26 cellular contexts compared by ENCODE assay signal in genomic region chr22:24518228-24518627, GRCh38. TPM values are rescaled to one million over a fixed set of nuclear protein-coding genes. Genes with fewer than 3 reads are reported as not detected.
DNase-seq lines count a peak whose midpoint lies in the region; ATAC-seq, FAIRE-seq and TF ChIP-seq lines count a peak whose summit lies in the region.
"Had no signal": no experiment of that assay in that cellular context is flagged by ENCODE, and none has a peak within 500 bp of the region (broad histone marks: within the 10 kb centered on the region; RNA-seq: fewer than 3 reads in every experiment).

No MANE protein-coding gene starts in this region.

- no peaks in the 10 kb centered on the region for H3K36me3 ChIP-seq in BLaER1
- H3K36me3 ChIP-seq in HEK293 (ENCODE audit: control insufficient read depth in 2 of 2, insufficient read depth in 1 of 2, low read length in 2 of 2) = no peaks in the 10 kb centered on the region
- no peaks in the 10 kb centered on the region for H3K36me3 ChIP-seq in GM12878 (ENCODE audit: control insufficient read depth in 2 of 2, insufficient read depth in 2 of 2, low read length in 1 of 2)
- H3K36me3 ChIP-seq: BE2C had no signal

- TF ChIP-seq EP300 in GM12878 (IDR thresholded peaks at IDR 0.05; ENCODE audit: borderline replicate concordance in 1 of 2, control insufficient read depth in 1 of 2, low read depth in 2 of 2, low read length in 2 of 2) = no peak

- no peak overlapping the region for H3K27ac ChIP-seq in BLaER1
- no peak overlapping the region for H3K27ac ChIP-seq in HEK293 (ENCODE audit: extremely low read depth, low read depth, low read length)
- H3K27ac ChIP-seq in GM12878 (ENCODE audit: control insufficient read depth, insufficient read depth) = no peak overlapping the region
- no peak overlapping the region for H3K27ac ChIP-seq in caudate nucleus (ENCODE audit: low read depth, low read length)

- no peaks in the 10 kb centered on the region for H3K9me3 ChIP-seq in BLaER1
- no peaks in the 10 kb centered on the region for H3K9me3 ChIP-seq in HEK293 (ENCODE audit: control insufficient read depth, insufficient read depth, low read depth, low read length)
- H3K9me3 ChIP-seq in GM12878 (replicated peaks; ENCODE audit: control insufficient read depth, insufficient read depth, low read length) = no peaks in the 10 kb centered on the region
- H3K9me3 ChIP-seq: BE2C had no signal

- H3K4me2 ChIP-seq in BLaER1 = peak overlapping the region; percentile 79
- no peak overlapping the region for H3K4me2 ChIP-seq in GM12878 (ENCODE audit: control insufficient read depth, insufficient read depth)

- intact Hi-C loops in GM12878 (cut with micrococcal nuclease; ENCODE audit: unreplicated experiment) = no loop called here

- H2AFZ ChIP-seq in GM12878 (ENCODE audit: control insufficient read depth, low read depth, low read length) = no peak overlapping the region

- TF ChIP-seq CTCF in HEK293 (tag by site-specific recombination; IDR thresholded peaks at IDR 0.05) (no peak), GM12878 (IDR thresholded peaks at IDR 0.05 in 2 of 3, conservative IDR thresholded peaks at IDR 0.05 in 1 of 3; ENCODE audit: control insufficient read depth in 2 of 3, extremely low read depth in 1 of 3, insufficient read depth in 1 of 3, low read depth in 3 of 3, low read length in 3 of 3) (no peak)

- H3K27me3 ChIP-seq in BLaER1 (no peaks in the 10 kb centered on the region), GM12878 (replicated peaks in 1 of 2; ENCODE audit: control insufficient read depth in 2 of 2, insufficient read depth in 2 of 2, low read length in 1 of 2) (no peaks in the 10 kb centered on the region)
- H3K27me3 ChIP-seq: BE2C had no signal

- ATAC-seq in GM12878 = no peak
- ATAC-seq in GM19455 (IDR thresholded peaks at IDR 0.05; ENCODE audit: unreplicated experiment) = no peak
- no peak for ATAC-seq in GM21737 (IDR thresholded peaks at IDR 0.05; ENCODE audit: unreplicated experiment)

- no peak for FAIRE-seq in GM12878 (lab: Jason Lieb, UNC)
- FAIRE-seq: A204.1, GM19239 had no signal

- no peak for TF ChIP-seq POLR2A in GM12878 (IDR thresholded peaks at IDR 0.05; ENCODE audit: low read depth, low read length)

- no peaks in the 10 kb centered on the region for H3K79me2 ChIP-seq in GM12878 (ENCODE audit: control insufficient read depth, insufficient read depth, low read length)

- TSS peak; percentile 34 for BruUV-seq in GM12878 (replicated peaks; lab: Mats Ljungman, UMichigan)

- CTCF ChIA-PET in HEK293 (lab: Yijun Ruan, JAX) (interaction anchor here (0.6 to 1.4 kb wide), 2 partner anchors 13 to 97 kb away, joined by 3 to 4 read pairs; no protein-coding TSS in a partner anchor), GM12878 (lab: Yijun Ruan, JAX) (interaction anchor here (1.3 to 5.8 kb wide), 9 partner anchors 11 to 192 kb away, joined by 3 to 39 read pairs (median 5); no protein-coding TSS in a partner anchor)

- POLR2A ChIA-PET in HEK293 (lab: Yijun Ruan, JAX) = no interaction called here
- POLR2A ChIA-PET in GM12878 (lab: Charles Lee) = interaction anchor here (0.6 to 2.1 kb wide), 4 partner anchors 11 to 128 kb away, joined by 3 to 8 read pairs (median 4); no protein-coding TSS in a partner anchor

- no peak for TF ChIP-seq RAD21 in GM12878 (IDR thresholded peaks at IDR 0.05; ENCODE audit: insufficient read depth, low read depth, low read length)

- RAD21 ChIA-PET in GM12878 (lab: Charles Lee; ENCODE audit: unreplicated experiment) = interaction anchor here (0.6 to 1.9 kb wide), 5 partner anchors 10 to 1730 kb away, joined by 3 to 8 read pairs (median 5); no protein-coding TSS in a partner anchor

- DNase-seq in GM12878 (ENCODE audit: low read depth, low spot score) = no peak
- no peak for DNase-seq in caudate nucleus (lab: John Stamatoyannopoulos, UW)
- no peak for DNase-seq in AG20443 (ENCODE audit: low spot score)
- DNase-seq: 8988T; ACHN; AML-193; BE2C; C1 segment of cervical spinal cord; CD4-positive, alpha-beta memory T cell; CD4-positive, CD25-positive, alpha-beta regulatory T cell; CD8-positive, alpha-beta memory T cell; DMS 273 treated with DMSO at 0.1 percent for 48 hours; DMS153; DMS53; DMS79; DND-41; EL; GDM1 had no signal

- H3K9ac ChIP-seq in BLaER1 = no peak overlapping the region
- H3K9ac ChIP-seq in GM12878 (ENCODE audit: control insufficient read depth, insufficient read depth, low read length) = no peak overlapping the region

- SMC1A ChIA-PET in GM12878 (lab: Charles Lee; ENCODE audit: uncharacterized antibody, unreplicated experiment) = interaction anchor here (0.6 to 1.4 kb wide), 9 partner anchors 10 to 195 kb away, joined by 3 to 12 read pairs (median 4); partner anchors contain the start of gene ADORA2A

- 0 out of 2 replicates have a peak, but pooled peaks cover 9% of the 10 kb centered on the region for H4K20me1 ChIP-seq in BLaER1
- no peaks in the 10 kb centered on the region for H4K20me1 ChIP-seq in GM12878 (ENCODE audit: control insufficient read depth, insufficient read depth)

- 90% methylated on average over 3 of the region's 3 CpGs for WGBS in GM12878 (ENCODE audit: insufficient coverage, insufficient replicate concordance, low lambda C conversion rate, missing lambda C conversion rate)

- in situ Hi-C loops in GM12878 (cut with MboI) = loop anchor here (5.0 kb wide), 1 partner anchor 86 kb away; no protein-coding TSS in a partner anchor

- H3K4me3 ChIP-seq in BLaER1 = no peak overlapping the region
- H3K4me3 ChIP-seq in HEK293 (ENCODE audit: low read depth, low read length) = no peak overlapping the region
- H3K4me3 ChIP-seq in GM12878 = no peak overlapping the region

- H3K4me1 ChIP-seq in BLaER1 = peaks cover 92% of the 10 kb centered on the region
- peaks cover 7% of the 10 kb centered on the region for H3K4me1 ChIP-seq in HEK293 (ENCODE audit: control insufficient read depth, insufficient read depth, low read length)
- peaks cover 40% of the 10 kb centered on the region for H3K4me1 ChIP-seq in GM12878 (ENCODE audit: control insufficient read depth, insufficient read depth, low read length)

TF ChIP-seq in HEK293, 187 proteins besides CTCF, POLR2A, EP300 and RAD21 (continues in another document):
- TF ChIP-seq ZNF571 (tag by site-specific recombination; IDR thresholded peaks at IDR 0.05) (no peak), SCRT2 (tag by site-specific recombination; IDR thresholded peaks at IDR 0.05) (peak; percentile 92)

RNA-seq across cellular contexts. Expression of gene UPB1, which starts 23.1 kb away (rescaled TPM):
- 39.2 and 39.8 TPM in 2 replicates for total RNA-seq in GM12878 (2013; cell fraction: nucleolus; rRNA removed)
- total RNA-seq in GM12878 (2014; rRNA removed) (2.5 and 2.8 TPM in 2 replicates), GM12878 (2014; rRNA removed; fragmentation: Illumina TruSeq; extraction: Trizol) (3.4 and 3.5 TPM in 2 replicates), GM12878 (2021) (3.3 and 3.9 TPM in 2 replicates)
- polyA plus RNA-seq in GM12878 (2011; ENCODE audit: low read depth) = 1.8 TPM
- polyA plus RNA-seq in GM12878 (2011; rRNA removed) (20.5 and 20.6 TPM in 2 replicates), GM12878 (2014; fragmentation: Illumina TruSeq; extraction: Trizol) (2.6 and 2.8 TPM in 2 replicates), GM12878 (2014; fragmentation: Nextera tagmentation; extraction: Ambion mirVana) (1 to 10 TPM; 2.9 to 4.5 TPM), GM12878 (2014; rRNA removed) (3.4 and 3.5 TPM in 2 replicates), GM12878 (2016; fragmentation: Nextera tagmentation; extraction: Ambion mirVana) (1 to 10 TPM in 1 of 2 experiments, under 1 TPM in 1; 0.89 to 1.2 TPM)
- polyA plus RNA-seq in GM12878 (2011; cell fraction: cytosol; rRNA removed) = 12.1 and 14.3 TPM in 2 replicates
- 19.0 and 30.2 TPM in 2 replicates for polyA plus RNA-seq in GM12878 (2011; cell fraction: nucleus; rRNA removed)
- polyA plus RNA-seq in GM12878 (2012) = 1.8 and 3.0 TPM in 2 replicates
- 10.8 and 11.0 TPM in 2 replicates for polyA minus RNA-seq in GM12878 (2011; rRNA and poly(A)+ RNA removed)
- polyA minus RNA-seq in GM12878 (2011; cell fraction: cytosol; rRNA and poly(A)+ RNA removed) = 3.3 and 3.6 TPM in 2 replicates
- 6.9 and 8.1 TPM in 2 replicates for polyA minus RNA-seq in GM12878 (2011; cell fraction: nucleus; rRNA and poly(A)+ RNA removed)
- total RNA-seq: CD8-positive, alpha-beta memory T cell; Daoy had no signal
- polyA plus RNA-seq: AG04450; CD4-positive, alpha-beta memory T cell; CD4-positive, CD25-positive, alpha-beta regulatory T cell had no signal

RNA-seq across cellular contexts. Expression of gene GUCD1, which starts 36.7 kb away (rescaled TPM):
- total RNA-seq in GM12878 (2013; cell fraction: nucleolus; rRNA removed) = 33.2 and 34.3 TPM in 2 replicates
- total RNA-seq in GM12878 (2014; rRNA removed) (170 and 177 TPM in 2 replicates), GM12878 (2014; rRNA removed; fragmentation: Illumina TruSeq; extraction: Trizol) (81.7 and 82.2 TPM in 2 replicates), GM12878 (2021) (126 and 127 TPM in 2 replicates)
- 65.3 TPM for polyA plus RNA-seq in GM12878 (2011; ENCODE audit: low read depth)
- polyA plus RNA-seq in GM12878 (2011; rRNA removed) (57.4 and 87.1 TPM in 2 replicates), GM12878 (2014; fragmentation: Illumina TruSeq; extraction: Trizol) (65.0 and 89.3 TPM in 2 replicates), GM12878 (2014; fragmentation: Nextera tagmentation; extraction: Ambion mirVana) (10 to 100 TPM; 57.8 to 96.9 TPM), GM12878 (2014; rRNA removed) (136 and 145 TPM in 2 replicates), GM12878 (2016; fragmentation: Nextera tagmentation; extraction: Ambion mirVana) (10 to 100 TPM; 56.0 to 71.2 TPM)
- 128 and 167 TPM in 2 replicates for polyA plus RNA-seq in GM12878 (2011; cell fraction: cytosol; rRNA removed)
- polyA plus RNA-seq in GM12878 (2011; cell fraction: nucleus; rRNA removed) = 69.8 and 82.1 TPM in 2 replicates
- 80.9 and 87.1 TPM in 2 replicates for polyA plus RNA-seq in GM12878 (2012)
- polyA minus RNA-seq in GM12878 (2011; rRNA and poly(A)+ RNA removed) = 126 and 176 TPM in 2 replicates
- polyA minus RNA-seq in GM12878 (2011; cell fraction: cytosol; rRNA and poly(A)+ RNA removed) = 67.6 and 74.1 TPM in 2 replicates
- 20.8 and 41.9 TPM in 2 replicates for polyA minus RNA-seq in GM12878 (2011; cell fraction: nucleus; rRNA and poly(A)+ RNA removed)

RNA-seq across cellular contexts. Expression of gene SNRPD3, which starts 37.6 kb away (rescaled TPM):
- 108 and 115 TPM in 2 replicates for total RNA-seq in GM12878 (2013; cell fraction: nucleolus; rRNA removed)
- total RNA-seq in GM12878 (2014; rRNA removed) (175 and 179 TPM in 2 replicates), GM12878 (2014; rRNA removed; fragmentation: Illumina TruSeq; extraction: Trizol) (254 and 257 TPM in 2 replicates), GM12878 (2021) (111 and 112 TPM in 2 replicates)
- 44.6 TPM for polyA plus RNA-seq in GM12878 (2011; ENCODE audit: low read depth)
- polyA plus RNA-seq in GM12878 (2011; rRNA removed) (68.4 and 121 TPM in 2 replicates), GM12878 (2014; fragmentation: Illumina TruSeq; extraction: Trizol) (324 and 433 TPM in 2 replicates), GM12878 (2014; fragmentation: Nextera tagmentation; extraction: Ambion mirVana) (100 to 1,000 TPM; 244 to 258 TPM), GM12878 (2014; rRNA removed) (197 and 228 TPM in 2 replicates), GM12878 (2016; fragmentation: Nextera tagmentation; extraction: Ambion mirVana) (100 to 1,000 TPM; 240 to 251 TPM)
- polyA plus RNA-seq in GM12878 (2011; cell fraction: cytosol; rRNA removed) = 214 and 250 TPM in 2 replicates
- 76.5 and 82.6 TPM in 2 replicates for polyA plus RNA-seq in GM12878 (2011; cell fraction: nucleus; rRNA removed)
- polyA plus RNA-seq in GM12878 (2012) = 121 and 175 TPM in 2 replicates
- polyA minus RNA-seq in GM12878 (2011; rRNA and poly(A)+ RNA removed) = 175 and 182 TPM in 2 replicates
- 36.2 and 58.3 TPM in 2 replicates for polyA minus RNA-seq in GM12878 (2011; cell fraction: cytosol; rRNA and poly(A)+ RNA removed)
- polyA minus RNA-seq in GM12878 (2011; cell fraction: nucleus; rRNA and poly(A)+ RNA removed) = 57.3 and 92.8 TPM in 2 replicates
